Comparison of ENCODE assay signal across 2 cellular contexts in genomic region chr12:50119387-50119786, GRCh38.
TF ChIP-seq lines count a peak whose summit lies in the region.

No MANE protein-coding gene starts in this region.

TF ChIP-seq in HEK293, 187 proteins besides CTCF, POLR2A, EP300 and RAD21 (continues in another document):
- TF ChIP-seq ZNF677 (tag by site-specific recombination; IDR thresholded peaks at IDR 0.05), result no peak
- TF ChIP-seq ZFHX2 (tag by site-specific recombination; conservative IDR thresholded peaks at IDR 0.05), result 0 out of 2 replicates have a peak, but pooled peaks have one; percentile 10
- TF ChIP-seq, protein P1, sequence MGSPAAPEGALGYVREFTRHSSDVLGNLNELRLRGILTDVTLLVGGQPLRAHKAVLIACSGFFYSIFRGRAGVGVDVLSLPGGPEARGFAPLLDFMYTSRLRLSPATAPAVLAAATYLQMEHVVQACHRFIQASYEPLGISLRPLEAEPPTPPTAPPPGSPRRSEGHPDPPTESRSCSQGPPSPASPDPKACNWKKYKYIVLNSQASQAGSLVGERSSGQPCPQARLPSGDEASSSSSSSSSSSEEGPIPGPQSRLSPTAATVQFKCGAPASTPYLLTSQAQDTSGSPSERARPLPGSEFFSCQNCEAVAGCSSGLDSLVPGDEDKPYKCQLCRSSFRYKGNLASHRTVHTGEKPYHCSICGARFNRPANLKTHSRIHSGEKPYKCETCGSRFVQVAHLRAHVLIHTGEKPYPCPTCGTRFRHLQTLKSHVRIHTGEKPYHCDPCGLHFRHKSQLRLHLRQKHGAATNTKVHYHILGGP (tag by site-specific recombination; IDR thresholded peaks at IDR 0.05), result no peak
- TF ChIP-seq KLF7 (tag by site-specific recombination; IDR thresholded peaks at IDR 0.05; ENCODE audit: borderline replicate concordance), result no peak
- no peak for TF ChIP-seq ZBTB7A (tag by site-specific recombination; IDR thresholded peaks at IDR 0.05; ENCODE audit: low read depth)
- no peak for TF ChIP-seq RBAK (tag by site-specific recombination; IDR thresholded peaks at IDR 0.05)
- TF ChIP-seq MZF1 (tag by site-specific recombination; IDR thresholded peaks at IDR 0.05; ENCODE audit: borderline replicate concordance), result no peak
- TF ChIP-seq SETDB1 (IDR thresholded peaks at IDR 0.05; ENCODE audit: insufficient read length, low read length), result peak; percentile 38
- TF ChIP-seq ZNF776 (tag by site-specific recombination; IDR thresholded peaks at IDR 0.05; ENCODE audit: borderline replicate concordance), result no peak
- no peak for TF ChIP-seq HIC1 (tag by site-specific recombination; IDR thresholded peaks at IDR 0.05)
- no peak for TF ChIP-seq ZNF623 (tag by site-specific recombination; IDR thresholded peaks at IDR 0.05)
- TF ChIP-seq EGR2 (tag by site-specific recombination; IDR thresholded peaks at IDR 0.05; ENCODE audit: low read depth), result no peak
- TF ChIP-seq ZNF629 (tag by site-specific recombination; IDR thresholded peaks at IDR 0.05), result no peak
- TF ChIP-seq, protein P2, sequence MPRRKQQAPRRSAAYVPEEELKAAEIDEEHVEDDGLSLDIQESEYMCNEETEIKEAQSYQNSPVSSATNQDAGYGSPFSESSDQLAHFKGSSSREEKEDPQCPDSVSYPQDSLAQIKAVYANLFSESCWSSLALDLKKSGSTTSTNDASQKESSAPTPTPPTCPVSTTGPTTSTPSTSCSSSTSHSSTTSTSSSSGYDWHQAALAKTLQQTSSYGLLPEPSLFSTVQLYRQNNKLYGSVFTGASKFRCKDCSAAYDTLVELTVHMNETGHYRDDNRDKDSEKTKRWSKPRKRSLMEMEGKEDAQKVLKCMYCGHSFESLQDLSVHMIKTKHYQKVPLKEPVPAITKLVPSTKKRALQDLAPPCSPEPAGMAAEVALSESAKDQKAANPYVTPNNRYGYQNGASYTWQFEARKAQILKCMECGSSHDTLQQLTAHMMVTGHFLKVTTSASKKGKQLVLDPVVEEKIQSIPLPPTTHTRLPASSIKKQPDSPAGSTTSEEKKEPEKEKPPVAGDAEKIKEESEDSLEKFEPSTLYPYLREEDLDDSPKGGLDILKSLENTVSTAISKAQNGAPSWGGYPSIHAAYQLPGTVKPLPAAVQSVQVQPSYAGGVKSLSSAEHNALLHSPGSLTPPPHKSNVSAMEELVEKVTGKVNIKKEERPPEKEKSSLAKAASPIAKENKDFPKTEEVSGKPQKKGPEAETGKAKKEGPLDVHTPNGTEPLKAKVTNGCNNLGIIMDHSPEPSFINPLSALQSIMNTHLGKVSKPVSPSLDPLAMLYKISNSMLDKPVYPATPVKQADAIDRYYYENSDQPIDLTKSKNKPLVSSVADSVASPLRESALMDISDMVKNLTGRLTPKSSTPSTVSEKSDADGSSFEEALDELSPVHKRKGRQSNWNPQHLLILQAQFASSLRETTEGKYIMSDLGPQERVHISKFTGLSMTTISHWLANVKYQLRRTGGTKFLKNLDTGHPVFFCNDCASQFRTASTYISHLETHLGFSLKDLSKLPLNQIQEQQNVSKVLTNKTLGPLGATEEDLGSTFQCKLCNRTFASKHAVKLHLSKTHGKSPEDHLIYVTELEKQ (tag by site-specific recombination; IDR thresholded peaks at IDR 0.05; ENCODE audit: borderline replicate concordance), result no peak
- no peak for TF ChIP-seq KLF8 (tag by site-specific recombination; IDR thresholded peaks at IDR 0.05)
- peak; percentile 58 for TF ChIP-seq SCRT2 (tag by site-specific recombination; IDR thresholded peaks at IDR 0.05)
- TF ChIP-seq SALL2 (tag by site-specific recombination; IDR thresholded peaks at IDR 0.05; ENCODE audit: borderline replicate concordance), result no peak
- no peak for TF ChIP-seq ZNF280C (tag by site-specific recombination; IDR thresholded peaks at IDR 0.05)

TF ChIP-seq in K562, 482 proteins besides CTCF, POLR2A, EP300 and RAD21:
- no peak for TF ChIP-seq HOXB6 (CRISPR knock-in tag; IDR thresholded peaks at IDR 0.05; ENCODE audit: borderline replicate concordance)
- TF ChIP-seq RHOXF2B (CRISPR knock-in tag; conservative IDR thresholded peaks at IDR 0.05), result no peak
- no peak for TF ChIP-seq TCF15 (CRISPR knock-in tag; IDR thresholded peaks at IDR 0.05)
- no peak for TF ChIP-seq ILK (tag; IDR thresholded peaks at IDR 0.05; ENCODE audit: borderline replicate concordance, low read depth)
- TF ChIP-seq ZNF586 (CRISPR knock-in tag; conservative IDR thresholded peaks at IDR 0.05), result no peak
- no peak for TF ChIP-seq DMBX1 (CRISPR knock-in tag; IDR thresholded peaks at IDR 0.05; ENCODE audit: borderline replicate concordance)
- TF ChIP-seq, protein P3, sequence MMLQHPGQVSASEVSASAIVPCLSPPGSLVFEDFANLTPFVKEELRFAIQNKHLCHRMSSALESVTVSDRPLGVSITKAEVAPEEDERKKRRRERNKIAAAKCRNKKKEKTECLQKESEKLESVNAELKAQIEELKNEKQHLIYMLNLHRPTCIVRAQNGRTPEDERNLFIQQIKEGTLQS (IDR thresholded peaks at IDR 0.05), result no peak
- TF ChIP-seq, protein P3 (CRISPR knock-in tag; conservative IDR thresholded peaks at IDR 0.05), result no peak
- TF ChIP-seq ZNF316 (IDR thresholded peaks at IDR 0.05), result no peak
- TF ChIP-seq CBFA2T3 (IDR thresholded peaks at IDR 0.05), result no peak
- TF ChIP-seq ZBTB11 (CRISPR knock-in tag; IDR thresholded peaks at IDR 0.05), result no peak
- TF ChIP-seq ZNF668 (CRISPR knock-in tag; IDR thresholded peaks at IDR 0.05), result no peak
